Comparison of ENCODE assay signal across 8 cellular contexts in genomic region chr11:6607190-6607635, GRCh38. TPM values are rescaled to one million over a fixed set of nuclear protein-coding genes. Genes with fewer than 3 reads are reported as not detected.
A peak's percentile ranks its signal among the peaks of the same experiment; 100 is the strongest.
DNase-seq lines count a peak whose midpoint lies in the region; ATAC-seq and TF ChIP-seq lines count a peak whose summit lies in the region.

No MANE protein-coding gene starts in this region.

- peaks cover 42% of the 10 kb centered on the region for H3K36me3 Mint-ChIP-seq in endodermal cell (ENCODE audit: low read depth)

- peaks cover 68% of the 10 kb centered on the region for H3K79me2 ChIP-seq in DOHH2 (ENCODE audit: control insufficient read depth, low read length)

- no peaks in the 10 kb centered on the region for H3K27me3 Mint-ChIP-seq in endodermal cell (ENCODE audit: insufficient read depth)

- H3F3A ChIP-seq in DOHH2 (ENCODE audit: control insufficient read depth, insufficient read depth), result peaks cover 12% of the 10 kb centered on the region; the same call in 1 of the 2 replicates

- no peaks in the 10 kb centered on the region for H3K9me2 ChIP-seq in DOHH2 (replicated peaks; ENCODE audit: control insufficient read depth, low read length)

- H3K4me1 ChIP-seq in DOHH2 (ENCODE audit: control insufficient read depth, low read length) (peaks cover 50% of the 10 kb centered on the region), RWPE2 (ENCODE audit: insufficient read depth, poor library complexity, severe bottlenecking) (peaks cover 19% of the 10 kb centered on the region), endodermal cell (ENCODE audit: control insufficient read depth, insufficient read depth, low read length) (peaks cover 5% of the 10 kb centered on the region), prostate gland (replicated peaks) (peaks cover 21% of the 10 kb centered on the region)

- H4K20me1 ChIP-seq in DOHH2 (ENCODE audit: control insufficient read depth, insufficient read depth, low read depth, low read length), result no peaks in the 10 kb centered on the region

- peak overlapping the region; percentile 98 for H3K27ac Mint-ChIP-seq in endodermal cell

- peak overlapping the region; percentile 51 for H3K4me2 ChIP-seq in DOHH2 (ENCODE audit: low read length)

- H3K27ac ChIP-seq in DOHH2 (ENCODE audit: low read depth, low read length), result peak overlapping the region; percentile 44
- peak overlapping the region; percentile 86 for H3K27ac ChIP-seq in RWPE2 (ENCODE audit: poor library complexity, severe bottlenecking)
- peak overlapping the region; percentile 7 for H3K27ac ChIP-seq in endodermal cell (ENCODE audit: low read depth, low read length)
- peak overlapping the region; percentile 93 to 95 for H3K27ac ChIP-seq in prostate gland

- H3K9me3 ChIP-seq in DOHH2 (ENCODE audit: control insufficient read depth, insufficient read depth, low read length) (no peaks in the 10 kb centered on the region), RWPE2 (ENCODE audit: severe bottlenecking) (no peaks in the 10 kb centered on the region), endodermal cell (ENCODE audit: control insufficient read depth, low read length) (no peaks in the 10 kb centered on the region), prostate gland (no peaks in the 10 kb centered on the region)

- peak overlapping the region; percentile 17 for H3K4me3 Mint-ChIP-seq in endodermal cell

- no peak for TF ChIP-seq CTCF in DOHH2 (IDR thresholded peaks at IDR 0.05; ENCODE audit: low read depth, low read length, poor library complexity, severe bottlenecking)
- TF ChIP-seq CTCF in RWPE2 (IDR thresholded peaks at IDR 0.05; ENCODE audit: poor library complexity, severe bottlenecking), result no peak
- TF ChIP-seq CTCF in endodermal cell (conservative IDR thresholded peaks at IDR 0.05), result no peak
- no peak for TF ChIP-seq CTCF in prostate gland (IDR thresholded peaks at IDR 0.05)

- intact Hi-C loops in prostate gland (cut with DNase I), result no loop called here

- H3K9me3 Mint-ChIP-seq in endodermal cell, result no peaks in the 10 kb centered on the region

- no peak for TF ChIP-seq POLR2A in prostate gland (IDR thresholded peaks at IDR 0.05)

- no peak for ATAC-seq in RWPE2 (ENCODE audit: low read depth)
- ATAC-seq in GM19463 (IDR thresholded peaks at IDR 0.05; ENCODE audit: unreplicated experiment), result no peak

- H3K27me3 ChIP-seq in DOHH2 (ENCODE audit: control insufficient read depth, low read length) (no peaks in the 10 kb centered on the region), RWPE2 (ENCODE audit: insufficient read depth, poor library complexity, severe bottlenecking) (no peaks in the 10 kb centered on the region), endodermal cell (ENCODE audit: control insufficient read depth, insufficient read depth, low read length, poor library complexity, severe bottlenecking) (no peaks in the 10 kb centered on the region), prostate gland (replicated peaks; ENCODE audit: insufficient read depth) (no peaks in the 10 kb centered on the region)

- no peak overlapping the region for H3K9ac ChIP-seq in endodermal cell (ENCODE audit: extremely low read depth, low read length, poor library complexity, severe bottlenecking)

- peak overlapping the region; percentile 34 for H3K4me3 ChIP-seq in DOHH2 (ENCODE audit: low read length)
- no peak overlapping the region for H3K4me3 ChIP-seq in RWPE2 (ENCODE audit: severe bottlenecking)
- H3K4me3 ChIP-seq in endodermal cell (ENCODE audit: low read length), result peak overlapping the region; percentile 33
- H3K4me3 ChIP-seq in prostate gland, result no peak overlapping the region

- DNase-seq in RWPE2 (ENCODE audit: low spot score) (no peak), endodermal cell (no peak), prostate gland (ENCODE audit: low spot score) (no peak), HT-29 (ENCODE audit: low spot score) (no peak)
- DNase-seq in effector CD8-positive, alpha-beta T cell (lab: John Stamatoyannopoulos, UW), result no peak
- no peak for DNase-seq in activated CD4-positive, alpha-beta T cell treated with anti-CD3 and anti-CD28 coated beads, Interleukin-2, amount 50 U/mL, for 1 hour

- peaks cover 20% of the 10 kb centered on the region for H3K4me1 Mint-ChIP-seq in endodermal cell

- H3K36me3 ChIP-seq in DOHH2 (ENCODE audit: control insufficient read depth, low read length) (peaks cover 71% of the 10 kb centered on the region), RWPE2 (ENCODE audit: low read depth) (peaks cover 61% of the 10 kb centered on the region), endodermal cell (ENCODE audit: control insufficient read depth, insufficient read depth, low read length) (peaks cover 45% of the 10 kb centered on the region), prostate gland (peaks cover 5 to 32% of the 10 kb centered on the region in 2 donors)

RNA-seq across cellular contexts. Expression of gene ILK, which starts 3.6 kb away (rescaled TPM):
- 100 to 1,000 TPM; 125 to 136 TPM for total RNA-seq in endodermal cell
- polyA plus RNA-seq in endodermal cell (2013, experiment 1 of 2), result 117 TPM
- 112 TPM for polyA plus RNA-seq in endodermal cell (2013, experiment 2 of 2)
- 100 to 1,000 TPM; 172 to 195 TPM for total RNA-seq in prostate gland
- 150 and 151 TPM in 2 replicates for total RNA-seq in HT-29 (2014; rRNA removed; shearing (Covaris generic))

RNA-seq across cellular contexts. Expression of gene RRP8, which starts 3.8 kb away (rescaled TPM):
- total RNA-seq in endodermal cell, result 10 to 100 TPM; 11.0 to 12.8 TPM
- polyA plus RNA-seq in endodermal cell (2013, experiment 1 of 2), result 12.8 TPM
- 12.1 TPM for polyA plus RNA-seq in endodermal cell (2013, experiment 2 of 2)
- 10 to 100 TPM; 16.4 to 16.6 TPM for total RNA-seq in prostate gland
- 21.4 TPM in 2 replicates for total RNA-seq in HT-29 (2014; rRNA removed; shearing (Covaris generic))

RNA-seq across cellular contexts. Expression of gene TAF10, which starts 4.8 kb away (rescaled TPM):
- total RNA-seq in endodermal cell (100 to 1,000 TPM; 168 to 202 TPM), prostate gland (100 to 1,000 TPM; 130 to 193 TPM)
- polyA plus RNA-seq in endodermal cell (2013, experiment 1 of 2), result 248 TPM
- polyA plus RNA-seq in endodermal cell (2013, experiment 2 of 2), result 238 TPM
- total RNA-seq in HT-29 (2014; rRNA removed; shearing (Covaris generic)), result 189 and 243 TPM in 2 replicates

RNA-seq across cellular contexts. Expression of gene TPP1, which starts 12.0 kb away (rescaled TPM):
- total RNA-seq in endodermal cell, result 10 to 100 TPM; 68.3 to 71.0 TPM
- 52.5 TPM for polyA plus RNA-seq in endodermal cell (2013, experiment 1 of 2)
- 41.0 TPM for polyA plus RNA-seq in endodermal cell (2013, experiment 2 of 2)
- total RNA-seq in prostate gland, result 100 to 1,000 TPM in 1 of 2 donors, 10 to 100 TPM in 1; 94.6 to 147 TPM
- 40.7 and 52.3 TPM in 2 replicates for total RNA-seq in HT-29 (2014; rRNA removed; shearing (Covaris generic))

RNA-seq across cellular contexts. Expression of gene DCHS1, which starts 48.4 kb away (rescaled TPM):
- 10 to 100 TPM; 13.7 to 14.3 TPM for total RNA-seq in endodermal cell
- 34.9 TPM for polyA plus RNA-seq in endodermal cell (2013, experiment 1 of 2)
- polyA plus RNA-seq in endodermal cell (2013, experiment 2 of 2), result 34.2 TPM
- 10 to 100 TPM; 11.2 to 17.4 TPM for total RNA-seq in prostate gland
- 0.05 and 0.18 TPM in 2 replicates for total RNA-seq in HT-29 (2014; rRNA removed; shearing (Covaris generic))

Comparison
In these comparisons a context has a peak if more than half of its experiments do, and no peak if none do; other contexts are left out.
1. H3K27ac ChIP-seq: peak in every context shown above with its lines; median percentile 94 in prostate gland; 86 in RWPE2; 44 in DOHH2; 7 in endodermal cell.
2. H3K4me3 ChIP-seq: peak in DOHH2 (single experiment) and endodermal cell (single experiment); none in RWPE2 (single experiment) and prostate gland (0 of 2).